In the genomic region with DNA sequence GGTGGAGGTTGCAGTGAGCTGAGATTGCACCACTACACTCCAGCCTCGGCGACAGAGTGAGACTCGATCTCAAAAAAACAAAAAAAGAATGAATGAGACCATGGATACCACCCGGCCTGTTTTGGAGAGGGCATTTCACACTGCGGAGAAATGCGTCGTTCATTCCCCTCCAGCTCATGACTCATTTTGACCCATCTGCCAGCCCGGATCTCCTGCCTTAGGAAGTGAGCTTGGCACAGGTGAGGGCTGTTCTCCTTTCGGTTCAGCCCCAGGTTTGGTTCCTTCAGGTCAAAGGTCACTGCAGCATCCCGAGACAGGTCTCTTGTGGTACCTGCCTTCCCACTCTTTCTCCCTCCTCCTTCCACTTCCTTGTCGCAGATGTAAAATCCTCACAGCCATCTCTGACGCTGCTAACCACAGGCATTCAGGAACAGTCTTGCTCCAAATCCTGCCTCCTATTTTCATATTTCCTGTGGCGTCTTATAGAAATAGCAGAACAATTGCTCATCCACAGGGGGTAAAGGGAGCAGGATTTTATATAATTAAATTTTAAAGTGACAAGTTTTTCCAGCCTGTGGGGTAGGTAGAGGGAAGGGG, we compare ENCODE assay signal across 12 cellular contexts.
A peak's percentile ranks its signal among the peaks of the same experiment; 100 is the strongest.
DNase-seq lines count a peak whose midpoint lies in the region; ATAC-seq, FAIRE-seq and TF ChIP-seq lines count a peak whose summit lies in the region.
"Had no signal": no experiment of that assay in that cellular context is flagged by ENCODE, and none has a peak within 500 bp of the region (broad histone marks: within the 10 kb centered on the region; RNA-seq: fewer than 3 reads in every experiment).

No MANE protein-coding gene starts in this region.

- no peak overlapping the region for H3K4me3 Mint-ChIP-seq in T-cell
- H3K4me3 Mint-ChIP-seq: T-helper 1 cell treated with Interleukin-12 subunit alpha and Interleukin-12 subunit beta and Interleukin-4 antibody, amounts not matched to agents 30 μg/mL and 1 μg/mL, for 36 hours had no signal

- H3K79me2 ChIP-seq in ACC112 (ENCODE audit: control insufficient read depth, insufficient read depth, low read length, unreplicated experiment), result no peaks in the 10 kb centered on the region

- H3K27ac Mint-ChIP-seq in T-cell, result no peak overlapping the region
- H3K27ac Mint-ChIP-seq: T-helper 1 cell treated with Interleukin-12 subunit alpha and Interleukin-12 subunit beta and Interleukin-4 antibody, amounts not matched to agents 30 μg/mL and 1 μg/mL, for 36 hours had no signal

- no peak for FAIRE-seq in bronchial epithelial cell (lab: Jason Lieb, UNC)

- no peaks in the 10 kb centered on the region for H3K27me3 ChIP-seq in ACC112 (ENCODE audit: insufficient read depth, low read length)
- no peaks in the 10 kb centered on the region for H3K27me3 ChIP-seq in bronchial epithelial cell (ENCODE audit: control insufficient read depth, insufficient read depth, low read length)
- H3K27me3 ChIP-seq: upper lobe of left lung had no signal

- H3K36me3 Mint-ChIP-seq in T-cell, result no peaks in the 10 kb centered on the region

- peak; percentile 89 for DNase-seq in HS-5 (ENCODE audit: low read depth)
- peak; percentile 86 for DNase-seq in bronchial epithelial cell (ENCODE audit: low read depth)
- peak; percentile 82 for DNase-seq in kidney glomerular epithelial cell (lab: John Stamatoyannopoulos, UW)
- DNase-seq in T-cell, result no peak
- no peak for DNase-seq in NAMALWA (ENCODE audit: low spot score)
- DNase-seq in central memory CD4-positive, alpha-beta T cell, result no peak
- no peak for DNase-seq in NCI-H1436 (lab: John Stamatoyannopoulos, UW)
- DNase-seq: NCI-H82, upper lobe of left lung had no signal

- no peaks in the 10 kb centered on the region for H3K36me3 ChIP-seq in ACC112 (ENCODE audit: insufficient read depth, low read length)
- no peaks in the 10 kb centered on the region for H3K36me3 ChIP-seq in bronchial epithelial cell (ENCODE audit: control insufficient read depth, insufficient read depth, low read length)
- H3K36me3 ChIP-seq: upper lobe of left lung had no signal

- CTCF ChIA-PET in T-cell (lab: Charles Lee), result no interaction called here

- peak overlapping the region; percentile 51 for H2AFZ ChIP-seq in ACC112 (ENCODE audit: low read length, unreplicated experiment)

- ATAC-seq in T-cell (replicated peaks in 1 of 4), result no peak

- H3K27me3 Mint-ChIP-seq in T-cell, result no peaks in the 10 kb centered on the region

- peaks cover 24% of the 10 kb centered on the region for H3K4me1 ChIP-seq in ACC112 (ENCODE audit: control insufficient read depth, insufficient read depth, low read length, unreplicated experiment)
- H3K4me1 ChIP-seq: upper lobe of left lung had no signal

- H3K27ac ChIP-seq in ACC112 (ENCODE audit: low read depth, low read length), result peak overlapping the region; percentile 80
- H3K27ac ChIP-seq: C4-2B, upper lobe of left lung had no signal

- POLR2A ChIA-PET in T-cell (lab: Charles Lee), result no interaction called here

- peaks cover 0 to 3% (median 0%) of the 10 kb centered on the region in 3 donors for H3K9me3 Mint-ChIP-seq in T-cell
- H3K9me3 Mint-ChIP-seq: T-helper 1 cell treated with Interleukin-12 subunit alpha and Interleukin-12 subunit beta and Interleukin-4 antibody, amounts not matched to agents 30 μg/mL and 1 μg/mL, for 36 hours had no signal

- H3K4me3 ChIP-seq in ACC112 (ENCODE audit: low read depth, low read length) (peak overlapping the region; percentile 20), bronchial epithelial cell (ENCODE audit: low read depth, low read length) (no peak overlapping the region)
- H3K4me3 ChIP-seq: upper lobe of left lung had no signal

- no peaks in the 10 kb centered on the region for H3K4me1 Mint-ChIP-seq in T-cell

- TF ChIP-seq CTCF in bronchial epithelial cell (IDR thresholded peaks at IDR 0.05; ENCODE audit: insufficient read depth, low read length, severe bottlenecking), result no peak

Comparison
In these comparisons a context has a peak if more than half of its experiments do, and no peak if none do; other contexts are left out.
1. DNase-seq: peak in HS-5 (single experiment), bronchial epithelial cell (single experiment) and kidney glomerular epithelial cell (single experiment); none in T-cell (0 of 34), NAMALWA (single experiment), central memory CD4-positive, alpha-beta T cell (single experiment) and NCI-H1436 (single experiment).